In the genomic region with DNA sequence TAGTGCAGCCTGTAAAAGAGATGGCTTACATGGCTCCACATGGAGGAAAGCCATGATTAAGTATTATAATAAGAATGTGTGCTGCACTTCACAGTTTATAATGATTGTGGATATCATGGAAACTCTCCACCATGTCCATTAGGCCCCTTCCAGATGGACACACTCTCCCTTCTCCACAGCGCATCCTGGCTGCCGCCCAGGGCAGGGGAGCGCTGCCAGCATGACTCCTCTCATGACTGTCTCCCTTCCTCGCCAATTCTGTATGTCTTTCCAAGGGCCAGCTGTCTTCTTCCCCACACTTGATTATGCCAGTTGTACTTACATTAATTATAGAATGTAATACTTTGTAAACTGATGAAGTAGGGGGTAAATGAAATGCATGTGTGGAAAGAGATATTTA, we compare ENCODE assay signal across 21 cellular contexts.
DNase-seq lines count a peak whose midpoint lies in the region; ATAC-seq and TF ChIP-seq lines count a peak whose summit lies in the region.
"Had no signal": no experiment of that assay in that cellular context is flagged by ENCODE, and none has a peak within 500 bp of the region (broad histone marks: within the 10 kb centered on the region; RNA-seq: fewer than 3 reads in every experiment).

No MANE protein-coding gene starts in this region.

- H2AFZ ChIP-seq in GM23338 = no peak overlapping the region
- H2AFZ ChIP-seq: PC-9 had no signal

- H3K36me3 ChIP-seq in BJ (ENCODE audit: control insufficient read depth, insufficient read depth, low read length) (no peaks in the 10 kb centered on the region), GM23338 (ENCODE audit: insufficient read depth) (no peaks in the 10 kb centered on the region), mucosa of descending colon (ENCODE audit: low read depth) (no peaks in the 10 kb centered on the region), BE2C (no peaks in the 10 kb centered on the region)
- H3K36me3 ChIP-seq: BLaER1, spleen had no signal

- H3K9me2 ChIP-seq in GM23338 (ENCODE audit: insufficient read depth) = no peaks in the 10 kb centered on the region

- H3K4me1 Mint-ChIP-seq in GM23338 (0 out of 3 replicates have a peak, but pooled peaks cover 5% of the 10 kb centered on the region), brain (peaks cover 46% of the 10 kb centered on the region), Calu3 (ENCODE audit: low read depth, unreplicated experiment) (peaks cover 7% of the 10 kb centered on the region)
- H3K4me1 Mint-ChIP-seq in activated naive CD8-positive, alpha-beta T cell treated with anti-CD3 and anti-CD28 coated beads, Interleukin-2, amount 50 U/mL, for 24 hours = no peaks in the 10 kb centered on the region

- POLR2A ChIA-PET in BJ (lab: Charles Lee) = no interaction called here

- H3K4me3 ChIP-seq in BJ (ENCODE audit: low read depth, low read length) = no peak overlapping the region
- H3K4me3 ChIP-seq in GM23338 = no peak overlapping the region
- H3K4me3 ChIP-seq in mucosa of descending colon = no peak overlapping the region
- H3K4me3 ChIP-seq in BE2C (ENCODE audit: low read depth, low read length) = no peak overlapping the region
- H3K4me3 ChIP-seq: BLaER1, lung, PC-9, spleen had no signal

- no peak overlapping the region for H3K27ac ChIP-seq in GM23338 (ENCODE audit: low read depth)
- H3K27ac ChIP-seq: BLaER1, PC-9, spleen had no signal

- no peaks in the 10 kb centered on the region for H3K36me3 Mint-ChIP-seq in GM23338 (ENCODE audit: low read depth)
- no peaks in the 10 kb centered on the region for H3K36me3 Mint-ChIP-seq in brain
- H3K36me3 Mint-ChIP-seq in Calu3 (ENCODE audit: insufficient read depth, unreplicated experiment) = no peaks in the 10 kb centered on the region
- no peaks in the 10 kb centered on the region for H3K36me3 Mint-ChIP-seq in activated naive CD8-positive, alpha-beta T cell treated with anti-CD3 and anti-CD28 coated beads, Interleukin-2, amount 50 U/mL, for 24 hours (ENCODE audit: low read depth)

- no peak for DNase-seq in BJ (ENCODE audit: low read depth)
- DNase-seq in GM23338 (ENCODE audit: low spot score) = no peak
- DNase-seq in mucosa of descending colon = peak; percentile 31 to 54 (median 47)
- DNase-seq in Calu3 = no peak
- no peak for DNase-seq in BE2C
- DNase-seq in activated naive CD8-positive, alpha-beta T cell treated with anti-CD3 and anti-CD28 coated beads, Interleukin-2, amount 50 U/mL, for 24 hours = no peak
- DNase-seq: activated CD4-positive, alpha-beta T cell treated with anti-CD3 and anti-CD28 coated beads for 4 hours; cerebellar nuclear complex; effector memory CD8-positive, alpha-beta T cell; MM.1S; NCI-H526 treated with DMSO at 0.1 percent for 48 hours; nephron progenitor cell; PC-9; spleen had no signal

- H3K27me3 Mint-ChIP-seq in GM23338 (ENCODE audit: insufficient read depth, low read depth, poor library complexity) (peaks cover 5% of the 10 kb centered on the region), brain (no peaks in the 10 kb centered on the region), Calu3 (ENCODE audit: unreplicated experiment) (no peaks in the 10 kb centered on the region)
- no peaks in the 10 kb centered on the region for H3K27me3 Mint-ChIP-seq in activated naive CD8-positive, alpha-beta T cell treated with anti-CD3 and anti-CD28 coated beads, Interleukin-2, amount 50 U/mL, for 24 hours
- H3K27me3 Mint-ChIP-seq: effector memory CD8-positive, alpha-beta T cell had no signal

- no peak for ATAC-seq in GM23338
- ATAC-seq in mucosa of descending colon = peak; percentile 30
- ATAC-seq in activated naive CD8-positive, alpha-beta T cell treated with anti-CD3 and anti-CD28 coated beads, Interleukin-2, amount 50 U/mL, for 24 hours = no peak
- ATAC-seq in GM19351 (IDR thresholded peaks at IDR 0.05; ENCODE audit: unreplicated experiment) = no peak
- ATAC-seq: effector memory CD8-positive, alpha-beta T cell; HepG2 had no signal

- H4K20me1 ChIP-seq in GM23338 (replicated peaks; ENCODE audit: insufficient read depth) = no peaks in the 10 kb centered on the region
- H4K20me1 ChIP-seq: BLaER1 had no signal

- H3K27ac Mint-ChIP-seq in GM23338 (no peak overlapping the region), brain (peak overlapping the region in 4 of 5 experiments; percentile 12 to 90 (median 66)), Calu3 (ENCODE audit: unreplicated experiment) (no peak overlapping the region)
- no peak overlapping the region for H3K27ac Mint-ChIP-seq in activated naive CD8-positive, alpha-beta T cell treated with anti-CD3 and anti-CD28 coated beads, Interleukin-2, amount 50 U/mL, for 24 hours
- H3K27ac Mint-ChIP-seq: activated T-helper 2 cell treated with anti-CD3 and anti-CD28 coated beads, Interferon-gamma antibody, Interleukin-2, Interleukin-4, amounts not matched to agents 10 μg/mL and 5 μg/mL and 100 μg/mL, durations not matched to agents 14 hours and 24 hours and 36 hours; effector memory CD8-positive, alpha-beta T cell; nephron progenitor cell; progenitor cell of endocrine pancreas had no signal

- no peaks in the 10 kb centered on the region for H3K9me3 ChIP-seq in mucosa of descending colon
- no peaks in the 10 kb centered on the region for H3K9me3 ChIP-seq in BE2C

- no peaks in the 10 kb centered on the region for H3K79me2 ChIP-seq in GM23338 (replicated peaks; ENCODE audit: insufficient read depth)

- H3K4me2 ChIP-seq in GM23338 = no peak overlapping the region
- H3K4me2 ChIP-seq: BLaER1, PC-9 had no signal

- no TSS peak for BruUV-seq in Calu3 (replicated peaks; lab: Mats Ljungman, UMichigan)

- no peaks in the 10 kb centered on the region for H3F3A ChIP-seq in GM23338 (replicated peaks; ENCODE audit: low read depth)

- intact Hi-C loops in mucosa of descending colon (cut with DNase I, micrococcal nuclease) (no loop called here), Calu3 (cut with micrococcal nuclease; ENCODE audit: unreplicated experiment) (no loop called here)

- H3K9me3 Mint-ChIP-seq in GM23338 = no peaks in the 10 kb centered on the region
- peaks cover 2 to 12% (median 5%) of the 10 kb centered on the region in 5 experiments for H3K9me3 Mint-ChIP-seq in brain
- H3K9me3 Mint-ChIP-seq in Calu3 (ENCODE audit: low read depth, unreplicated experiment) = no peaks in the 10 kb centered on the region
- no peaks in the 10 kb centered on the region for H3K9me3 Mint-ChIP-seq in activated naive CD8-positive, alpha-beta T cell treated with anti-CD3 and anti-CD28 coated beads, Interleukin-2, amount 50 U/mL, for 24 hours
- H3K9me3 Mint-ChIP-seq: activated T-helper 2 cell treated with anti-CD3 and anti-CD28 coated beads, Interferon-gamma antibody, Interleukin-2, Interleukin-4, amounts not matched to agents 10 μg/mL and 5 μg/mL and 100 μg/mL, durations not matched to agents 14 hours and 24 hours and 36 hours; nephron progenitor cell had no signal

- no peak overlapping the region for H3K4me3 Mint-ChIP-seq in GM23338
- H3K4me3 Mint-ChIP-seq in brain = no peak overlapping the region
- H3K4me3 Mint-ChIP-seq in Calu3 (ENCODE audit: low read depth, unreplicated experiment) = no peak overlapping the region
- no peak overlapping the region for H3K4me3 Mint-ChIP-seq in activated naive CD8-positive, alpha-beta T cell treated with anti-CD3 and anti-CD28 coated beads, Interleukin-2, amount 50 U/mL, for 24 hours
- H3K4me3 Mint-ChIP-seq: effector memory CD8-positive, alpha-beta T cell; nephron progenitor cell had no signal

- TF ChIP-seq CTCF in BJ (IDR thresholded peaks at IDR 0.05; ENCODE audit: insufficient read depth, low read depth, low read length) (peak; percentile 39), GM23338 (conservative IDR thresholded peaks at IDR 0.05; ENCODE audit: low read depth in 2 of 2) (peak; percentile 10 to 31; a peak in 2 of 4 replicates), brain (conservative IDR thresholded peaks at IDR 0.05) (no peak), mucosa of descending colon (IDR thresholded peaks at IDR 0.05) (no peak), Calu3 (IDR thresholded peaks at IDR 0.05; ENCODE audit: unreplicated experiment) (no peak), BE2C (IDR thresholded peaks at IDR 0.05; ENCODE audit: low read depth, low read length) (no peak)

- CTCF ChIA-PET in BJ (lab: Yijun Ruan, JAX) = no interaction called here
- CTCF ChIA-PET in Calu3 (lab: Charles Lee) = no interaction called here

- H3K27me3 ChIP-seq in BJ (ENCODE audit: control insufficient read depth, insufficient read depth, low read length) = no peaks in the 10 kb centered on the region
- no peaks in the 10 kb centered on the region for H3K27me3 ChIP-seq in GM23338 (ENCODE audit: insufficient read depth)
- no peaks in the 10 kb centered on the region for H3K27me3 ChIP-seq in BE2C
- H3K27me3 ChIP-seq: BLaER1, spleen had no signal

- no peaks in the 10 kb centered on the region for H3K4me1 ChIP-seq in GM23338 (ENCODE audit: insufficient read depth)
- no peaks in the 10 kb centered on the region for H3K4me1 ChIP-seq in mucosa of descending colon (ENCODE audit: low read depth)
- no peaks in the 10 kb centered on the region for H3K4me1 ChIP-seq in BE2C
- H3K4me1 ChIP-seq: spleen had no signal

TF ChIP-seq in GM23338, 12 proteins besides CTCF, POLR2A, EP300 and RAD21 (continues in another document):
- TF ChIP-seq ZNF114 (CRISPR knock-in tag; IDR thresholded peaks at IDR 0.05) (no peak), EZH2 (IDR thresholded peaks at IDR 0.05; ENCODE audit: low read depth, unreplicated experiment) (no peak), ZNF331 (CRISPR knock-in tag; IDR thresholded peaks at IDR 0.05; ENCODE audit: low read depth) (no peak), POLR2AphosphoS5 (IDR thresholded peaks at IDR 0.05; ENCODE audit: low read depth) (no peak), CREB1 (CRISPR knock-in tag; IDR thresholded peaks at IDR 0.05; ENCODE audit: low read depth) (no peak)
- TF ChIP-seq, protein P1, sequence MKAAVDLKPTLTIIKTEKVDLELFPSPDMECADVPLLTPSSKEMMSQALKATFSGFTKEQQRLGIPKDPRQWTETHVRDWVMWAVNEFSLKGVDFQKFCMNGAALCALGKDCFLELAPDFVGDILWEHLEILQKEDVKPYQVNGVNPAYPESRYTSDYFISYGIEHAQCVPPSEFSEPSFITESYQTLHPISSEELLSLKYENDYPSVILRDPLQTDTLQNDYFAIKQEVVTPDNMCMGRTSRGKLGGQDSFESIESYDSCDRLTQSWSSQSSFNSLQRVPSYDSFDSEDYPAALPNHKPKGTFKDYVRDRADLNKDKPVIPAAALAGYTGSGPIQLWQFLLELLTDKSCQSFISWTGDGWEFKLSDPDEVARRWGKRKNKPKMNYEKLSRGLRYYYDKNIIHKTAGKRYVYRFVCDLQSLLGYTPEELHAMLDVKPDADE (IDR thresholded peaks at IDR 0.05) = no peak

Comparison
In these comparisons a context has a peak if more than half of its experiments do, and no peak if none do; other contexts are left out.
1. DNase-seq: peak in mucosa of descending colon (3 of 3); none in BJ (single experiment), GM23338 (single experiment), Calu3 (single experiment), BE2C (single experiment) and activated naive CD8-positive, alpha-beta T cell treated with anti-CD3 and anti-CD28 coated beads, Interleukin-2, amount 50 U/mL, for 24 hours (single experiment).
2. CTCF ChIP-seq: peak in BJ (single experiment) and GM23338 (2 of 2); none in brain (0 of 2), mucosa of descending colon (single experiment), Calu3 (single experiment) and BE2C (single experiment).
3. H3K27ac Mint-ChIP-seq: peak in brain (4 of 5); none in GM23338 (single experiment), Calu3 (single experiment) and activated naive CD8-positive, alpha-beta T cell treated with anti-CD3 and anti-CD28 coated beads, Interleukin-2, amount 50 U/mL, for 24 hours (single experiment).